In genomic region chr18:31683968-31684278, GRCh38 we compare ENCODE assay signal across 8 cellular contexts. TPM values are rescaled to one million over a fixed set of nuclear protein-coding genes. Genes with fewer than 3 reads are reported as not detected.
DNase-seq lines count a peak whose midpoint lies in the region; ATAC-seq and TF ChIP-seq lines count a peak whose summit lies in the region.

No MANE protein-coding gene starts in this region.

- no peaks in the 10 kb centered on the region for H3K27me3 ChIP-seq in stomach

- H3K4me1 Mint-ChIP-seq in T-helper 2 cell treated with Interferon-gamma antibody and Interleukin-4, amounts not matched to agents 5 μg/mL and 100 μg/mL, for 36 hours (ENCODE audit: low read depth): peaks cover 15% of the 10 kb centered on the region
- H3K4me1 Mint-ChIP-seq in activated T-helper 2 cell treated with anti-CD3 and anti-CD28 coated beads, Interferon-gamma antibody, Interleukin-2, Interleukin-4, amounts not matched to agents 10 μg/mL and 5 μg/mL and 100 μg/mL, durations not matched to agents 14 hours and 24 hours and 36 hours (ENCODE audit: low read depth): peaks cover 26% of the 10 kb centered on the region

- no peak for TF ChIP-seq POLR2A in stomach (IDR thresholded peaks at IDR 0.05)

- TF ChIP-seq EP300 in stomach (IDR thresholded peaks at IDR 0.05): no peak

- H3K27me3 Mint-ChIP-seq in T-helper 2 cell treated with Interferon-gamma antibody and Interleukin-4, amounts not matched to agents 5 μg/mL and 100 μg/mL, for 36 hours (ENCODE audit: low read depth): peaks cover 53% of the 10 kb centered on the region
- H3K27me3 Mint-ChIP-seq in activated T-helper 2 cell treated with anti-CD3 and anti-CD28 coated beads, Interferon-gamma antibody, Interleukin-2, Interleukin-4, amounts not matched to agents 10 μg/mL and 5 μg/mL and 100 μg/mL, durations not matched to agents 14 hours and 24 hours and 36 hours (ENCODE audit: low read depth): peaks cover 58% of the 10 kb centered on the region

- TF ChIP-seq CTCF in stomach (IDR thresholded peaks at IDR 0.05): no peak

- ATAC-seq in HG03039 (IDR thresholded peaks at IDR 0.05; ENCODE audit: unreplicated experiment): no peak

- no peaks in the 10 kb centered on the region for H3K36me3 ChIP-seq in stomach

- intact Hi-C loops in activated T-helper 2 cell treated with anti-CD3 and anti-CD28 coated beads, Interferon-gamma antibody, Interleukin-2, Interleukin-4, amounts not matched to agents 10 μg/mL and 5 μg/mL and 100 μg/mL, durations not matched to agents 14 hours and 24 hours and 36 hours (cut with micrococcal nuclease): loop anchor here (2.0 to 5.0 kb wide), 2 partner anchors 25 to 37 kb away; no protein-coding TSS in a partner anchor
- intact Hi-C loops in stomach (cut with DNase I; ENCODE audit: low total_unique reads): no loop called here

- WGBS in stomach, 5 donors: 17 to 21% (median 19%) methylated on average over 9 of the region's 9 CpGs

- H3K4me3 Mint-ChIP-seq in T-helper 2 cell treated with Interferon-gamma antibody and Interleukin-4, amounts not matched to agents 5 μg/mL and 100 μg/mL, for 36 hours: peak overlapping the region; percentile 89
- peak overlapping the region; percentile 89 for H3K4me3 Mint-ChIP-seq in activated T-helper 2 cell treated with anti-CD3 and anti-CD28 coated beads, Interferon-gamma antibody, Interleukin-2, Interleukin-4, amounts not matched to agents 10 μg/mL and 5 μg/mL and 100 μg/mL, durations not matched to agents 14 hours and 24 hours and 36 hours (ENCODE audit: low read depth)

- peak overlapping the region in 2 of 5 donors; percentile 45 to 89 for H3K27ac ChIP-seq in stomach
- no peak overlapping the region for H3K27ac ChIP-seq in substantia nigra (ENCODE audit: low read depth, low read length, poor library complexity, severe bottlenecking)

- H3K27ac Mint-ChIP-seq in T-helper 2 cell treated with Interferon-gamma antibody and Interleukin-4, amounts not matched to agents 5 μg/mL and 100 μg/mL, for 36 hours: peak overlapping the region; percentile 60
- H3K27ac Mint-ChIP-seq in activated T-helper 2 cell treated with anti-CD3 and anti-CD28 coated beads, Interferon-gamma antibody, Interleukin-2, Interleukin-4, amounts not matched to agents 10 μg/mL and 5 μg/mL and 100 μg/mL, durations not matched to agents 14 hours and 24 hours and 36 hours: peak overlapping the region; percentile 33

- H3K4me3 ChIP-seq in iPS-18c (ENCODE audit: insufficient read depth, low read depth, low read length) (peak overlapping the region; percentile 74), stomach (peak overlapping the region; percentile 64 to 87 (median 70))

- no peaks in the 10 kb centered on the region for H3K9me3 Mint-ChIP-seq in T-helper 2 cell treated with Interferon-gamma antibody and Interleukin-4, amounts not matched to agents 5 μg/mL and 100 μg/mL, for 36 hours
- H3K9me3 Mint-ChIP-seq in activated T-helper 2 cell treated with anti-CD3 and anti-CD28 coated beads, Interferon-gamma antibody, Interleukin-2, Interleukin-4, amounts not matched to agents 10 μg/mL and 5 μg/mL and 100 μg/mL, durations not matched to agents 14 hours and 24 hours and 36 hours: no peaks in the 10 kb centered on the region

- H3K36me3 Mint-ChIP-seq in T-helper 2 cell treated with Interferon-gamma antibody and Interleukin-4, amounts not matched to agents 5 μg/mL and 100 μg/mL, for 36 hours (ENCODE audit: low read depth): no peaks in the 10 kb centered on the region
- no peaks in the 10 kb centered on the region for H3K36me3 Mint-ChIP-seq in activated T-helper 2 cell treated with anti-CD3 and anti-CD28 coated beads, Interferon-gamma antibody, Interleukin-2, Interleukin-4, amounts not matched to agents 10 μg/mL and 5 μg/mL and 100 μg/mL, durations not matched to agents 14 hours and 24 hours and 36 hours (ENCODE audit: low read depth)

- no peak for DNase-seq in T-helper 2 cell treated with Interferon-gamma antibody and Interleukin-4, amounts not matched to agents 5 μg/mL and 100 μg/mL, for 36 hours (ENCODE audit: low spot score)
- no peak for DNase-seq in T-helper 2 cell
- DNase-seq in activated T-helper 2 cell treated with anti-CD3 and anti-CD28 coated beads, Interferon-gamma antibody, Interleukin-2, Interleukin-4, amounts not matched to agents 10 μg/mL and 5 μg/mL and 100 μg/mL, durations not matched to agents 14 hours and 24 hours and 36 hours (ENCODE audit: low spot score): no peak
- DNase-seq in stomach: no peak
- DNase-seq in NCI-H2029 (lab: John Stamatoyannopoulos, UW): no peak
- no peak for DNase-seq in substantia nigra (lab: John Stamatoyannopoulos, UW)

- H3K4me1 ChIP-seq in stomach: peaks cover 21 to 40% (median 31%) of the 10 kb centered on the region in 4 donors

- H3K9me3 ChIP-seq in iPS-18c (ENCODE audit: control insufficient read depth, insufficient read depth, low read length): no peaks in the 10 kb centered on the region
- H3K9me3 ChIP-seq in stomach: no peaks in the 10 kb centered on the region

RNA-seq across cellular contexts. Expression of gene B4GALT6, which starts 0.5 kb away (rescaled TPM):
- total RNA-seq in activated T-helper 2 cell treated with anti-CD3 and anti-CD28 coated beads, Interferon-gamma antibody, Interleukin-2, Interleukin-4, amounts not matched to agents 10 μg/mL and 5 μg/mL and 100 μg/mL, durations not matched to agents 14 hours and 24 hours and 36 hours: 4.2 and 4.3 TPM in 2 replicates
- total RNA-seq in stomach: 1 to 10 TPM in 2 of 5 donors, under 1 TPM in 2, not detected in 1; 0.45 to 8.4 (median 1.7) TPM
- polyA plus RNA-seq in stomach: 1 to 10 TPM in 2 of 3 donors, under 1 TPM in 1; 0.92 to 2.0 (median 1.3) TPM
